15 cellular contexts compared by ENCODE assay signal in the genomic region with DNA sequence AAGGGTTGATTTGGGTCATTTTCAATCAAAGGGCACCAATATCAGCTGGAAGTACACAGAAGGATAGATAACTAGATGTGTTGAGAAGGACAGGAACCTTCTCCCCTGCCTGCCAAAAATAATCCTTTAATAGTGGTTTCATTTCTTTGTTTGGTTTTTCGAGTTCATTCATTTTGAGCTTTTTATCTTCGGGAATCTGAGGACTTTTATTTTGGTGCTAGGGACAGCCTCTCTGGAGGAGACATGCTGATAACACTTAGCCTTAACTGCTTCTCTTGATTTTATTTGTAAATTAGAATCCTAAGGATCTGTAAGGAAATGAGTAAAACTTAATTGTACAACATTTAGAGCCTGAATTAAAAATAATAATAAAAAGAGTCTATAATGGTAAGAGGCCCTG. TPM values are rescaled to one million over a fixed set of nuclear protein-coding genes. Genes with fewer than 3 reads are reported as not detected.
"Had no signal": no experiment of that assay in that cellular context is flagged by ENCODE, and none has a peak within 500 bp of the region (broad histone marks: within the 10 kb centered on the region; RNA-seq: fewer than 3 reads in every experiment).

No MANE protein-coding gene starts in this region.

- DNase-seq: effector memory CD4-positive, alpha-beta T cell; gastrocnemius medialis; immature natural killer cell; left colon; naive thymus-derived CD8-positive, alpha-beta T cell; sigmoid colon; stimulated activated CD4-positive, alpha-beta T cell treated with anti-CD3 and anti-CD28 coated beads, Interleukin-2, amount 100 ng/mL, for 48 hours; stimulated activated naive CD4-positive, alpha-beta T cell treated with Interleukin-2 at 50 U/mL for 16 hours; trophoblast cell had no signal

- H3K9me3 ChIP-seq: gastrocnemius medialis, right atrium auricular region, sigmoid colon had no signal

- H3K27ac Mint-ChIP-seq: immature natural killer cell; naive thymus-derived CD8-positive, alpha-beta T cell had no signal

- H3K27me3 ChIP-seq: gastrocnemius medialis, right atrium auricular region, sigmoid colon had no signal

- H3K36me3 Mint-ChIP-seq: immature natural killer cell; naive thymus-derived CD8-positive, alpha-beta T cell had no signal

- H3K4me3 Mint-ChIP-seq: immature natural killer cell; naive thymus-derived CD8-positive, alpha-beta T cell; neural crest cell had no signal

- H3K36me3 ChIP-seq: gastrocnemius medialis, sigmoid colon had no signal

- H3K4me3 ChIP-seq: gastrocnemius medialis, right atrium auricular region, sigmoid colon, skin epidermis had no signal

- FAIRE-seq: endometrium, keratinocyte had no signal

- ATAC-seq: esophagus mucosa; gastrocnemius medialis; left colon; naive thymus-derived CD8-positive, alpha-beta T cell had no signal

- H3K4me1 Mint-ChIP-seq: immature natural killer cell; naive thymus-derived CD8-positive, alpha-beta T cell had no signal

- H3K27ac ChIP-seq: gastrocnemius medialis, skin epidermis had no signal

RNA-seq across cellular contexts. Expression of gene PTPRG, which starts 22.5 kb away (rescaled TPM):
- total RNA-seq: naive thymus-derived CD8-positive, alpha-beta T cell had no signal
- polyA plus RNA-seq: naive thymus-derived CD8-positive, alpha-beta T cell had no signal
